ENCODE assay signal across 25 cellular contexts in the genomic region with DNA sequence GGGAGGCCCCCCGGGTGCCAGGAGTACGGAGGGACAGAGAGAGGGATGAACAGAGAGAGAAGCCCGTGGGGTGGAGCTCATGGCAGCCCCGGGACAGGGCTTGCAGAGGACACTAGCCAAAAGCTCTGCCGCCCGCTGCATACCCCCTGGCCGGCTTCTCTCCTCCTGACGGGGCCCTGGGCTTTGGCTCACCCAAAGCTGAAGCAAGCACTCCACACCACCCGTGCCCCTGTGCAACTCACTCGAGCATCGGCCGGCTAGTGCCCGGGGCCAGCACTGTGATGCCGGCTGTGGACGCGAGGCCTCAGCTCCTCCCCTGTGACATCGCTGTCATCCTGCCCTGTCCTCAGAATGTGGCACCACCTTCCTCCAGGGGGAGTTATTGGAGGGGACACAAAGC.
"Had no signal": no experiment of that assay in that cellular context is flagged by ENCODE, and none has a peak within 500 bp of the region (broad histone marks: within the 10 kb centered on the region; RNA-seq: fewer than 3 reads in every experiment).

No MANE protein-coding gene starts in this region.

- H3K27me3 ChIP-seq: brain microvascular endothelial cell, neural progenitor cell, thyroid gland, upper lobe of left lung had no signal

- ATAC-seq: activated CD8-positive, alpha-beta T cell treated with anti-CD3 and anti-CD28 coated beads, Interleukin-2, amount 10 ng/mL, durations not matched to agents 7 days and 5 days; activated T-helper 17 cell treated with anti-CD3 and anti-CD28 coated beads, Interleukin-2, amount 50 U/mL, for 72 hours; left cardiac atrium; left ventricle myocardium superior; natural killer cell; stimulated activated naive B cell treated with anti-CD40 and anti-IgM and Interleukin-4, amounts not matched to agents 10 μg/mL and 1 μg/mL and 100 μg/mL, for 72 hours had no signal

- H3K9ac ChIP-seq: neural progenitor cell had no signal

- DNase-seq: activated B cell treated with CpG ODN at 0.5 μM for 24 hours; activated gamma-delta T cell treated with Interleukin-2 at 50 U/mL for 16 hours; activated naive CD4-positive, alpha-beta T cell treated with anti-CD3 and anti-CD28 coated beads, Interleukin-2, amount 50 U/mL, for 16 hours; activated T-cell treated with anti-CD3 and anti-CD28 coated beads, Interleukin-2, amount 50 U/mL, for 24 hours; amniotic stem cell; brain microvascular endothelial cell; caudate nucleus; effector CD4-positive, alpha-beta T cell; left cardiac atrium; left ventricle myocardium superior; natural killer cell; posterior cingulate gyrus; sigmoid colon; small intestine; stimulated activated CD4-positive, alpha-beta T cell treated with anti-CD3 and anti-CD28 coated beads, Interleukin-1b, Interleukin-23, amount 100 ng/mL, for 48 hours; stimulated activated CD4-positive, alpha-beta T cell treated with anti-CD3 and anti-CD28 coated beads, Interleukin-4, amount 100 ng/mL, for 4 hours; stimulated activated CD8-positive, alpha-beta memory T cell treated with anti-CD3 and anti-CD28 coated beads, Interleukin-4, amount 100 ng/mL, for 48 hours; stimulated activated naive B cell treated with anti-CD40 and anti-IgM and Interleukin-4, amounts not matched to agents 10 μg/mL and 1 μg/mL and 100 μg/mL, for 72 hours; T-helper 1 cell; thyroid gland had no signal

- H3K27ac ChIP-seq: brain microvascular endothelial cell, neural progenitor cell, sigmoid colon, stomach, thyroid gland, upper lobe of left lung had no signal

- H3K4me3 ChIP-seq: neural progenitor cell, sigmoid colon, stomach, thyroid gland, upper lobe of left lung had no signal

- H3K4me1 ChIP-seq: neural progenitor cell, sigmoid colon, stomach, thyroid gland, upper lobe of left lung had no signal

- H3K4me2 ChIP-seq: neural progenitor cell had no signal

- H3K36me3 ChIP-seq: brain microvascular endothelial cell, neural progenitor cell, sigmoid colon, stomach, thyroid gland, upper lobe of left lung had no signal
